ENCODE assay signal across 28 cellular contexts in genomic region chr9:89956907-89957306, GRCh38.
"Had no signal": no experiment of that assay in that cellular context is flagged by ENCODE, and none has a peak within 500 bp of the region (broad histone marks: within the 10 kb centered on the region; RNA-seq: fewer than 3 reads in every experiment).

No MANE protein-coding gene starts in this region.

- H3K27me3 Mint-ChIP-seq: activated CD8-positive, alpha-beta T cell treated with anti-CD3 and anti-CD28 coated beads for 36 hours; activated naive CD8-positive, alpha-beta T cell treated with anti-CD3 and anti-CD28 coated beads for 36 hours; activated T-helper 17 cell treated with anti-CD3 and anti-CD28 coated beads, Interleukin-2, amount 50 U/mL, for 72 hours; central memory CD8-positive, alpha-beta T cell had no signal

- H3K27ac ChIP-seq: ascending aorta, cardiac muscle cell, SK-N-MC, WERI-Rb-1 had no signal

- H3K9me3 Mint-ChIP-seq: activated CD8-positive, alpha-beta T cell treated with anti-CD3 and anti-CD28 coated beads for 36 hours; activated naive CD8-positive, alpha-beta T cell treated with anti-CD3 and anti-CD28 coated beads for 36 hours; activated T-helper 17 cell treated with anti-CD3 and anti-CD28 coated beads, Interleukin-2, amount 50 U/mL, for 72 hours; central memory CD8-positive, alpha-beta T cell had no signal

- H3K27ac Mint-ChIP-seq: activated CD8-positive, alpha-beta T cell treated with anti-CD3 and anti-CD28 coated beads for 36 hours; activated naive CD8-positive, alpha-beta T cell treated with anti-CD3 and anti-CD28 coated beads for 36 hours; activated T-cell treated with anti-CD3 and anti-CD28 coated beads, Interleukin-2, amount 50 U/mL, for 72 hours; activated T-helper 17 cell treated with anti-CD3 and anti-CD28 coated beads, Interleukin-2, amount 50 U/mL, for 72 hours had no signal

- H3K4me3 ChIP-seq: ascending aorta, cardiac muscle cell, K562, SK-N-MC had no signal

- H3K27me3 ChIP-seq: ascending aorta, cardiac muscle cell had no signal

- H3K9me3 ChIP-seq: ascending aorta had no signal

- DNase-seq: activated CD4-positive, alpha-beta T cell treated with anti-CD3 and anti-CD28 coated beads for 1 hour; activated CD4-positive, alpha-beta T cell treated with anti-CD3 and anti-CD28 coated beads for 48 hours; activated CD4-positive, CD25-positive, alpha-beta regulatory T cell; activated CD8-positive, alpha-beta T cell treated with anti-CD3 and anti-CD28 coated beads for 36 hours; activated effector memory CD4-positive, alpha-beta T cell treated with anti-CD3 and anti-CD28 coated beads, Interleukin-2, amount 50 U/mL, for 16 hours; activated naive CD4-positive, alpha-beta T cell; activated naive CD4-positive, alpha-beta T cell treated with anti-CD3 and anti-CD28 coated beads, Interleukin-2, amount 50 U/mL, for 16 hours; activated naive CD8-positive, alpha-beta T cell treated with anti-CD3 and anti-CD28 coated beads for 36 hours; activated T-cell treated with anti-CD3 and anti-CD28 coated beads, Interleukin-2, amount 50 U/mL, for 1 hour; activated T-cell treated with anti-CD3 and anti-CD28 coated beads, Interleukin-2, amount 50 U/mL, for 72 hours; amniotic stem cell; NCI-H1105; NCI-H1436 treated with DMSO at 0.1 percent for 48 hours; NCI-H187 treated with DMSO at 0.1 percent for 48 hours; NCI-H2171 treated with DMSO at 0.1 percent for 48 hours; NCI-H2227 treated with DMSO at 0.1 percent for 48 hours; NCI-H446; NCI-H510A treated with DMSO at 0.1 percent for 48 hours; NCI-H526 treated with DMSO at 0.1 percent for 48 hours; Right ventricle myocardium superior; T1000; WERI-Rb-1 had no signal

- H3K36me3 ChIP-seq: ascending aorta, cardiac muscle cell, WERI-Rb-1 had no signal

- H3K4me3 Mint-ChIP-seq: activated CD8-positive, alpha-beta T cell treated with anti-CD3 and anti-CD28 coated beads for 36 hours; activated naive CD8-positive, alpha-beta T cell treated with anti-CD3 and anti-CD28 coated beads for 36 hours; activated T-cell treated with anti-CD3 and anti-CD28 coated beads, Interleukin-2, amount 50 U/mL, for 72 hours; activated T-helper 17 cell treated with anti-CD3 and anti-CD28 coated beads, Interleukin-2, amount 50 U/mL, for 72 hours; central memory CD8-positive, alpha-beta T cell had no signal

- H3K36me3 Mint-ChIP-seq: activated naive CD8-positive, alpha-beta T cell treated with anti-CD3 and anti-CD28 coated beads for 36 hours had no signal
